ENCODE assay signal across 10 cellular contexts in genomic region chr2:149525323-149525722, GRCh38.
"Had no signal": no experiment of that assay in that cellular context is flagged by ENCODE, and none has a peak within 500 bp of the region (broad histone marks: within the 10 kb centered on the region; RNA-seq: fewer than 3 reads in every experiment).

No MANE protein-coding gene starts in this region.

- H3K36me3 ChIP-seq: HAP-1 had no signal

- H3K27ac Mint-ChIP-seq: H9, HFFc6 had no signal

- H3K9ac ChIP-seq: GM23248 had no signal

- H3K27ac ChIP-seq: GM23248 had no signal

- H3K4me1 ChIP-seq: HAP-1 had no signal

- H3K9me3 ChIP-seq: HAP-1 had no signal

- H2AFZ ChIP-seq: GM23248 had no signal

- FAIRE-seq: H1, H54 had no signal

- H3K4me3 ChIP-seq: GM23248, HAP-1 had no signal

- H3K4me3 Mint-ChIP-seq: H9, HFFc6 had no signal

- DNase-seq: GM23248, GOT3, H7, H9, HCEC 1CT, HFFc6 had no signal

- ATAC-seq: HCT116 had no signal
